In genomic region chr5:314676-315487, GRCh38 we compare ENCODE assay signal across 20 cellular contexts.
"Had no signal": no experiment of that assay in that cellular context is flagged by ENCODE, and none has a peak within 500 bp of the region (broad histone marks: within the 10 kb centered on the region; RNA-seq: fewer than 3 reads in every experiment).

No MANE protein-coding gene starts in this region.

- H3K36me3 ChIP-seq: neural progenitor cell had no signal

- H3K9ac ChIP-seq: neural progenitor cell had no signal

- DNase-seq: activated CD4-positive, alpha-beta T cell treated with anti-CD3 and anti-CD28 coated beads, Interleukin-2, amount 10 ng/mL, durations not matched to agents 24 days and 14 days; activated CD8-positive, alpha-beta T cell treated with anti-CD3 and anti-CD28 coated beads for 36 hours; activated naive CD4-positive, alpha-beta T cell treated with anti-CD3 and anti-CD28 coated beads, Interleukin-2, amount 50 U/mL, for 16 hours; activated T-cell treated with anti-CD3 and anti-CD28 coated beads, Interleukin-2, amount 50 U/mL, for 72 hours; dermis blood vessel endothelial cell; effector memory CD4-positive, alpha-beta T cell; foreskin fibroblast; left cardiac atrium; mesenchymal stem cell; naive thymus-derived CD4-positive, alpha-beta T cell; stimulated activated CD4-positive, alpha-beta T cell treated with anti-CD3 and anti-CD28 coated beads, Interleukin-12 subunit alpha, Interleukin-12 subunit beta, amount 100 ng/mL, for 4 hours; stomach had no signal

- H3K27me3 ChIP-seq: right atrium auricular region had no signal

- H3K4me2 ChIP-seq: hepatocyte, neural progenitor cell had no signal

- H3K9me3 Mint-ChIP-seq: activated CD4-positive, alpha-beta T cell treated with anti-CD3 and anti-CD28 coated beads, Interleukin-2, amount 10 ng/mL, durations not matched to agents 24 days and 14 days; activated CD8-positive, alpha-beta T cell treated with anti-CD3 and anti-CD28 coated beads for 36 hours; activated T-cell treated with anti-CD3 and anti-CD28 coated beads, Interleukin-2, amount 50 U/mL, for 72 hours; naive thymus-derived CD4-positive, alpha-beta T cell; neural progenitor cell; type B pancreatic cell had no signal

- H3K27ac Mint-ChIP-seq: activated CD4-positive, alpha-beta T cell treated with anti-CD3 and anti-CD28 coated beads, Interleukin-2, amount 10 ng/mL, durations not matched to agents 24 days and 14 days; activated CD8-positive, alpha-beta T cell treated with anti-CD3 and anti-CD28 coated beads for 36 hours; activated T-cell treated with anti-CD3 and anti-CD28 coated beads, Interleukin-2, amount 50 U/mL, for 72 hours; naive thymus-derived CD4-positive, alpha-beta T cell; neural progenitor cell; type B pancreatic cell had no signal

- H3K4me3 Mint-ChIP-seq: activated CD4-positive, alpha-beta T cell treated with anti-CD3 and anti-CD28 coated beads, Interleukin-2, amount 10 ng/mL, durations not matched to agents 24 days and 14 days; activated CD8-positive, alpha-beta T cell treated with anti-CD3 and anti-CD28 coated beads for 36 hours; activated T-cell treated with anti-CD3 and anti-CD28 coated beads, Interleukin-2, amount 50 U/mL, for 72 hours; naive thymus-derived CD4-positive, alpha-beta T cell; neural progenitor cell; type B pancreatic cell had no signal

- ATAC-seq: activated CD8-positive, alpha-beta T cell treated with anti-CD3 and anti-CD28 coated beads for 36 hours; activated T-cell treated with anti-CD3 and anti-CD28 coated beads, Interleukin-2, amount 50 U/mL, for 72 hours; left cardiac atrium; naive thymus-derived CD4-positive, alpha-beta T cell had no signal

- H3K4me1 ChIP-seq: prostate gland, right atrium auricular region had no signal

- H3K9me3 ChIP-seq: adrenal gland, prostate gland, right atrium auricular region, stomach had no signal

- H3K27ac ChIP-seq: adrenal gland, cardiac muscle cell, epithelial cell of prostate, hepatocyte, neural progenitor cell, prostate gland, right atrium auricular region, stomach had no signal

- H3K4me1 Mint-ChIP-seq: activated CD4-positive, alpha-beta T cell treated with anti-CD3 and anti-CD28 coated beads, Interleukin-2, amount 10 ng/mL, durations not matched to agents 24 days and 14 days had no signal

- H3K4me3 ChIP-seq: adrenal gland, cardiac muscle cell, hepatocyte, neural progenitor cell, prostate gland, right atrium auricular region, stomach had no signal
